26 cellular contexts compared by ENCODE assay signal in the genomic region with DNA sequence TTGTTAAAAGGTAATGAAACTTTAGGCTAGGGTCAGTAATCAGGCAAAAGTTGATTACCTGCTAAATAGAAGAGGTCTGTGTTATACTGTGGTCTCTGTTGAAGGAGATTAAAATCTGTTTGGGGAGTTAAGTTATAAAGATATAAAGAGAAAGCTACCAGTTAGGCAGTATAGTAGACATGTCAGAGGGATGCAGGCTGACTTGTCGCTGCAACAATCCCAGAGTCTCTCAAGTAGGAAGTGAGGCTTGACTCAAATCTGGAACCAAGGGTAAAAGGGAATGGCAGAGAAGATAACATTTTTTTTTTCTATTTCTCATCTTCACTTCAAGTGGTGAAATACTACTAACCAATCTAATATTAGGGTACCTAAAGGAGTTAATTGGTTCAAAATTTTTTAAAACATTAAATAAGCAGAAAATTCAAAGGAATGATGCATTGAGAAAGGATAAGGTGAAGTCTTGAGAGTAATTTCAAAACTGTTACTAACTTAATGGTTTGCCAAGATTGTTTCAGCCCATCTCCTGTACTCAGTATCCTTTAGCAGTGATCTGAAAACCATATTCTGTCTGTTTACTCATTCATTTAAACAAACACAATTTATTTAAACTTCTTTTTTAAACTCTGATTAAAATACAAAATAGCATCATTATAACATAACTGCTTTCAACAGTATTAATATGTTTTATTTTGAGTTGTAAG. TPM values are rescaled to one million over a fixed set of nuclear protein-coding genes. Genes with fewer than 3 reads are reported as not detected.
DNase-seq lines count a peak whose midpoint lies in the region; ATAC-seq, FAIRE-seq and TF ChIP-seq lines count a peak whose summit lies in the region.
"Had no signal": no experiment of that assay in that cellular context is flagged by ENCODE, and none has a peak within 500 bp of the region (broad histone marks: within the 10 kb centered on the region; RNA-seq: fewer than 3 reads in every experiment).

No MANE protein-coding gene starts in this region.

- no peak overlapping the region for H3K4me3 ChIP-seq in CD4-positive, CD25-positive, alpha-beta regulatory T cell (ENCODE audit: low read depth, low read length)
- no peak overlapping the region for H3K4me3 ChIP-seq in RWPE2 (ENCODE audit: severe bottlenecking)
- H3K4me3 ChIP-seq: GM12878, HAP-1, PC-9 had no signal

- DNase-seq in activated CD8-positive, alpha-beta T cell treated with anti-CD3 and anti-CD28 coated beads for 36 hours = no peak
- no peak for DNase-seq in activated CD8-positive, alpha-beta T cell treated with anti-CD3 and anti-CD28 coated beads, Interleukin-2, amount 10 ng/mL, durations not matched to agents 7 days and 5 days
- no peak for DNase-seq in CD4-positive, CD25-positive, alpha-beta regulatory T cell
- DNase-seq in RWPE2 (ENCODE audit: low spot score) = no peak
- no peak for DNase-seq in stimulated activated CD4-positive, alpha-beta T cell treated with anti-CD3 and anti-CD28 coated beads, Interleukin-4, amount 100 ng/mL, for 1 hour
- DNase-seq in cerebellar nuclear complex (lab: John Stamatoyannopoulos, UW) = no peak
- no peak for DNase-seq in NCI-H128 (lab: John Stamatoyannopoulos, UW; ENCODE audit: unreplicated experiment)
- DNase-seq: BE2C, COR-L47, GOT3, HFFc6, IMR-90, MM.1S, NCI-H1417, NCI-H1694, NCI-H2029 treated with DMSO at 0.1 percent for 48 hours, NCI-H2227 treated with DMSO at 0.1 percent for 48 hours, NCI-H526 treated with DMSO at 0.1 percent for 48 hours, PC-9, Right ventricle myocardium superior had no signal

- intact Hi-C loops in activated CD8-positive, alpha-beta T cell treated with anti-CD3 and anti-CD28 coated beads for 36 hours (cut with micrococcal nuclease) = no loop called here

- no peaks in the 10 kb centered on the region for H3K27me3 ChIP-seq in CD4-positive, CD25-positive, alpha-beta regulatory T cell (ENCODE audit: control insufficient read depth, insufficient read depth, low read length)
- H3K27me3 ChIP-seq in RWPE2 (ENCODE audit: insufficient read depth, poor library complexity, severe bottlenecking) = no peaks in the 10 kb centered on the region
- H3K27me3 ChIP-seq: BE2C had no signal

- peaks cover 14% of the 10 kb centered on the region for H3K9me3 Mint-ChIP-seq in activated CD8-positive, alpha-beta T cell treated with anti-CD3 and anti-CD28 coated beads for 36 hours
- peaks cover 6% of the 10 kb centered on the region for H3K9me3 Mint-ChIP-seq in activated CD8-positive, alpha-beta T cell treated with anti-CD3 and anti-CD28 coated beads, Interleukin-2, amount 10 ng/mL, durations not matched to agents 7 days and 5 days (ENCODE audit: insufficient read depth)
- H3K9me3 Mint-ChIP-seq in CD4-positive, CD25-positive, alpha-beta regulatory T cell = peaks cover 0 to 8% (median 3%) of the 10 kb centered on the region in 7 donors
- H3K9me3 Mint-ChIP-seq: HFFc6 had no signal

- H3K36me3 Mint-ChIP-seq in activated CD8-positive, alpha-beta T cell treated with anti-CD3 and anti-CD28 coated beads for 36 hours (ENCODE audit: low read depth) = peaks cover 64% of the 10 kb centered on the region
- peaks cover 68% of the 10 kb centered on the region for H3K36me3 Mint-ChIP-seq in activated CD8-positive, alpha-beta T cell treated with anti-CD3 and anti-CD28 coated beads, Interleukin-2, amount 10 ng/mL, durations not matched to agents 7 days and 5 days (ENCODE audit: low read depth)
- H3K36me3 Mint-ChIP-seq in CD4-positive, CD25-positive, alpha-beta regulatory T cell = peaks cover 65% of the 10 kb centered on the region

- peaks cover 38% of the 10 kb centered on the region for H3K36me3 ChIP-seq in CD4-positive, CD25-positive, alpha-beta regulatory T cell (ENCODE audit: control insufficient read depth, insufficient read depth, low read length)
- H3K36me3 ChIP-seq in RWPE2 (ENCODE audit: low read depth) = peaks cover 78% of the 10 kb centered on the region
- H3K36me3 ChIP-seq: BE2C, HAP-1 had no signal

- POLR2A ChIA-PET in activated CD8-positive, alpha-beta T cell treated with anti-CD3 and anti-CD28 coated beads for 36 hours (lab: Charles Lee) = interaction anchor here (1.3 kb wide), 1 partner anchor 12 kb away, joined by 4 read pairs; no protein-coding TSS in a partner anchor
- POLR2A ChIA-PET in activated CD8-positive, alpha-beta T cell treated with anti-CD3 and anti-CD28 coated beads, Interleukin-2, amount 10 ng/mL, durations not matched to agents 7 days and 5 days (lab: Charles Lee) = no interaction called here

- peak overlapping the region; percentile 68 for H3K27ac Mint-ChIP-seq in activated CD8-positive, alpha-beta T cell treated with anti-CD3 and anti-CD28 coated beads for 36 hours
- H3K27ac Mint-ChIP-seq in activated CD8-positive, alpha-beta T cell treated with anti-CD3 and anti-CD28 coated beads, Interleukin-2, amount 10 ng/mL, durations not matched to agents 7 days and 5 days = no peak overlapping the region
- peak overlapping the region; percentile 15 to 83 (median 76) for H3K27ac Mint-ChIP-seq in CD4-positive, CD25-positive, alpha-beta regulatory T cell
- H3K27ac Mint-ChIP-seq: HFFc6 had no signal

- H3K4me3 Mint-ChIP-seq in activated CD8-positive, alpha-beta T cell treated with anti-CD3 and anti-CD28 coated beads for 36 hours = no peak overlapping the region
- H3K4me3 Mint-ChIP-seq in activated CD8-positive, alpha-beta T cell treated with anti-CD3 and anti-CD28 coated beads, Interleukin-2, amount 10 ng/mL, durations not matched to agents 7 days and 5 days = no peak overlapping the region
- peak overlapping the region in 3 of 4 donors; percentile 46 to 61 (median 53) for H3K4me3 Mint-ChIP-seq in CD4-positive, CD25-positive, alpha-beta regulatory T cell
- H3K4me3 Mint-ChIP-seq: CD14-positive monocyte, HFFc6 had no signal

- H3K4me1 ChIP-seq in CD4-positive, CD25-positive, alpha-beta regulatory T cell (ENCODE audit: control insufficient read depth, insufficient read depth, low read length, poor library complexity, severe bottlenecking) = peaks cover 32% of the 10 kb centered on the region
- H3K4me1 ChIP-seq in RWPE2 (ENCODE audit: insufficient read depth, poor library complexity, severe bottlenecking) = peaks cover 54% of the 10 kb centered on the region

- H3K27ac ChIP-seq in CD4-positive, CD25-positive, alpha-beta regulatory T cell (ENCODE audit: insufficient read depth, low read length, poor library complexity, severe bottlenecking) = no peak overlapping the region
- H3K27ac ChIP-seq in RWPE2 (ENCODE audit: poor library complexity, severe bottlenecking) = peak overlapping the region; percentile 59
- H3K27ac ChIP-seq: 22Rv1, KMS-11, PC-9 had no signal

- peaks cover 61% of the 10 kb centered on the region for H3K4me1 Mint-ChIP-seq in activated CD8-positive, alpha-beta T cell treated with anti-CD3 and anti-CD28 coated beads for 36 hours (ENCODE audit: low read depth)
- H3K4me1 Mint-ChIP-seq in activated CD8-positive, alpha-beta T cell treated with anti-CD3 and anti-CD28 coated beads, Interleukin-2, amount 10 ng/mL, durations not matched to agents 7 days and 5 days (ENCODE audit: low read depth) = peaks cover 49% of the 10 kb centered on the region
- H3K4me1 Mint-ChIP-seq in CD4-positive, CD25-positive, alpha-beta regulatory T cell = peaks cover 40 to 73% (median 54%) of the 10 kb centered on the region in 4 donors

- no peaks in the 10 kb centered on the region for H3K9me3 ChIP-seq in CD4-positive, CD25-positive, alpha-beta regulatory T cell (ENCODE audit: control insufficient read depth in 2 of 2, low read length in 2 of 2)
- peaks cover 5% of the 10 kb centered on the region for H3K9me3 ChIP-seq in RWPE2 (ENCODE audit: severe bottlenecking)
- H3K9me3 ChIP-seq: BE2C, HAP-1 had no signal

- CTCF ChIA-PET in activated CD8-positive, alpha-beta T cell treated with anti-CD3 and anti-CD28 coated beads for 36 hours (lab: Charles Lee) = no interaction called here
- CTCF ChIA-PET in activated CD8-positive, alpha-beta T cell treated with anti-CD3 and anti-CD28 coated beads, Interleukin-2, amount 10 ng/mL, durations not matched to agents 7 days and 5 days (lab: Charles Lee) = no interaction called here

- no peak for ATAC-seq in activated CD8-positive, alpha-beta T cell treated with anti-CD3 and anti-CD28 coated beads for 36 hours
- no peak for ATAC-seq in activated CD8-positive, alpha-beta T cell treated with anti-CD3 and anti-CD28 coated beads, Interleukin-2, amount 10 ng/mL, durations not matched to agents 7 days and 5 days
- no peak for ATAC-seq in CD4-positive, CD25-positive, alpha-beta regulatory T cell (ENCODE audit: low read depth in 2 of 2)
- no peak for ATAC-seq in RWPE2 (ENCODE audit: low read depth)
- ATAC-seq: GM12878 had no signal

- FAIRE-seq in islet of Langerhans (lab: Jason Lieb, UNC) = peak; percentile 78
- FAIRE-seq: GM12878 had no signal

- H3K27me3 Mint-ChIP-seq in activated CD8-positive, alpha-beta T cell treated with anti-CD3 and anti-CD28 coated beads for 36 hours = no peaks in the 10 kb centered on the region
- no peaks in the 10 kb centered on the region for H3K27me3 Mint-ChIP-seq in activated CD8-positive, alpha-beta T cell treated with anti-CD3 and anti-CD28 coated beads, Interleukin-2, amount 10 ng/mL, durations not matched to agents 7 days and 5 days (ENCODE audit: low read depth)
- H3K27me3 Mint-ChIP-seq in CD4-positive, CD25-positive, alpha-beta regulatory T cell = no peaks in the 10 kb centered on the region

- no peak for TF ChIP-seq CTCF in activated CD8-positive, alpha-beta T cell treated with anti-CD3 and anti-CD28 coated beads for 36 hours (IDR thresholded peaks at IDR 0.05)
- TF ChIP-seq CTCF in RWPE2 (IDR thresholded peaks at IDR 0.05; ENCODE audit: poor library complexity, severe bottlenecking) = no peak

RNA-seq across cellular contexts. Expression of a gene that starts 12.8 kb away (rescaled TPM):
- total RNA-seq in activated CD8-positive, alpha-beta T cell treated with anti-CD3 and anti-CD28 coated beads for 36 hours = 10 to 100 TPM; 59.7 to 66.4 TPM
- 10 to 100 TPM; 22.7 to 26.1 TPM for total RNA-seq in activated CD8-positive, alpha-beta T cell treated with anti-CD3 and anti-CD28 coated beads, Interleukin-2, amount 10 ng/mL, durations not matched to agents 7 days and 5 days
- total RNA-seq in CD4-positive, CD25-positive, alpha-beta regulatory T cell = 91.4 TPM
- polyA plus RNA-seq in CD4-positive, CD25-positive, alpha-beta regulatory T cell = 10 to 100 TPM; 35.4 to 60.2 (median 49.7) TPM

Comparison
In these comparisons a context has a peak if more than half of its experiments do, and no peak if none do; other contexts are left out.
1. H3K4me3 Mint-ChIP-seq: peak in CD4-positive, CD25-positive, alpha-beta regulatory T cell (3 of 4); none in activated CD8-positive, alpha-beta T cell treated with anti-CD3 and anti-CD28 coated beads for 36 hours (single experiment) and activated CD8-positive, alpha-beta T cell treated with anti-CD3 and anti-CD28 coated beads, Interleukin-2, amount 10 ng/mL, durations not matched to agents 7 days and 5 days (single experiment).